ENCODE assay signal across 26 cellular contexts in genomic region chr9:134239130-134239888, GRCh38.
"Had no signal": no experiment of that assay in that cellular context is flagged by ENCODE, and none has a peak within 500 bp of the region (broad histone marks: within the 10 kb centered on the region; RNA-seq: fewer than 3 reads in every experiment).

No MANE protein-coding gene starts in this region.

- ATAC-seq: foreskin keratinocyte, gastroesophageal sphincter, left ventricle myocardium superior, lower lobe of right lung, natural killer cell, pancreas, right lobe of liver had no signal

- H3K9me3 ChIP-seq: esophagus muscularis mucosa, gastroesophageal sphincter, lower lobe of right lung, neutrophil, pancreas, right lobe of liver, stomach, testis, tibial nerve, upper lobe of left lung had no signal

- H3K4me3 ChIP-seq: coronary artery, esophagus muscularis mucosa, gastroesophageal sphincter, lower lobe of right lung, pancreas, right lobe of liver, stomach, testis, tibial nerve, upper lobe of left lung had no signal

- H3K36me3 ChIP-seq: esophagus muscularis mucosa, gastroesophageal sphincter, lower lobe of right lung, neutrophil, pancreas, right lobe of liver, stomach, tibial nerve, upper lobe of left lung had no signal

- H3K27ac ChIP-seq: coronary artery, esophagus muscularis mucosa, foreskin keratinocyte, gastroesophageal sphincter, lower lobe of right lung, neutrophil, pancreas, right lobe of liver, stomach, testis, tibial nerve, upper lobe of left lung had no signal

- H3K4me1 ChIP-seq: foreskin keratinocyte, pancreas had no signal

- H3K27me3 ChIP-seq: right lobe of liver, testis, tibial nerve had no signal

- DNase-seq: dermis blood vessel endothelial cell; effector memory CD4-positive, alpha-beta T cell; foreskin keratinocyte; hypothalamus; immature natural killer cell; islet precursor cell; kidney glomerular epithelial cell; left ventricle myocardium superior; lower lobe of right lung; natural killer cell; retina; right lobe of liver; small intestine; stimulated activated CD4-positive, alpha-beta T cell treated with anti-CD3 and anti-CD28 coated beads, Interleukin-15, amount 100 ng/mL, for 24 hours; stimulated activated CD4-positive, alpha-beta T cell treated with anti-CD3 and anti-CD28 coated beads, Interleukin-4, amount 100 ng/mL, for 1 hour; stimulated activated CD8-positive, alpha-beta memory T cell treated with anti-CD3 and anti-CD28 coated beads, Interleukin-4, amount 100 ng/mL, for 48 hours; stimulated activated naive CD4-positive, alpha-beta T cell treated with Interleukin-2 at 50 U/mL for 16 hours; stomach; testis had no signal
